ENCODE assay signal across 1 cellular context in genomic region chr4:70818921-70819320, GRCh38.
TF ChIP-seq lines count a peak whose summit lies in the region.

No MANE protein-coding gene starts in this region.

TF ChIP-seq in WTC11, 78 proteins besides CTCF, POLR2A, EP300 and RAD21 (continued from another document):
- no peak for TF ChIP-seq ARID4B (CRISPR knock-in tag; IDR thresholded peaks at IDR 0.05; ENCODE audit: borderline replicate concordance)
